In the genomic region with DNA sequence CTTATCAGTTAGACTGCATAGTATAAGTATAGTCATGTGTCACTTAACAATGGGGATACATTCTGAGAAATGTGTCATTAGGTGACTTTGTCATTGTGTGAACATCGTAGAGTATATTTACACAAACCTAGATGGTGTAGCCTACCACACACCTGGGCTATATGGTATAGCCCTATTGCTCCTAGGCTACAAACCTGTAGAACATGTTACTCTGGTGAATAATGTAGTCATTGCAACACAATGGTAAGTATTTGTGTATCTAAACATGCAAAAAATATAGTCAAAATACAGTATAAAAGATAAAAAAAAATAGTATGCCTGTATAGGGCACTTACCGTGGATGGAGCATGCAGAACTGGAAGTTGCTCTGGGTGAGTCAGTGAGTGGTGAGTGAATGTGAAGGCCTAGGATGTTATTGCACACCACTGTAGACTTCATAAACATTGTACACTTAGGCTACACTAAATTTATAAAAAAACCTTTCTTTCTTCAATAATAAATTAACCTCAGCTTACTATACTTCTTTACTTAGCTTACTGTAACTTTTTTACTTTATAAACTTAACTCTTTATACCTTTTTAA, we compare ENCODE assay signal across 22 cellular contexts. TPM values are rescaled to one million over a fixed set of nuclear protein-coding genes. Genes with fewer than 3 reads are reported as not detected.
"Had no signal": no experiment of that assay in that cellular context is flagged by ENCODE, and none has a peak within 500 bp of the region (broad histone marks: within the 10 kb centered on the region; RNA-seq: fewer than 3 reads in every experiment).

No MANE protein-coding gene starts in this region.

- H3K9me3 ChIP-seq: body of pancreas, transverse colon, uterus had no signal

- DNase-seq: activated CD4-positive, alpha-beta T cell treated with anti-CD3 and anti-CD28 coated beads, Interleukin-2, amount 10 ng/mL, durations not matched to agents 7 days and 5 days; activated CD4-positive, CD25-positive, alpha-beta regulatory T cell treated with anti-CD3 and anti-CD28 coated beads, Interleukin-2, amount 50 U/mL, for 72 hours; activated CD8-positive, alpha-beta T cell treated with anti-CD3 and anti-CD28 coated beads, Interleukin-2, amount 10 ng/mL, durations not matched to agents 7 days and 5 days; activated gamma-delta T cell; anterior cingulate cortex; body of pancreas; central memory CD4-positive, alpha-beta T cell; effector memory CD4-positive, alpha-beta T cell; heart right ventricle; left colon; mesendoderm; naive B cell; occipital lobe; posterior cingulate gyrus; stimulated activated CD4-positive, alpha-beta T cell treated with anti-CD3 and anti-CD28 coated beads, Interleukin-15, amount 100 ng/mL, for 24 hours; transverse colon; uterus had no signal

- H3K27ac ChIP-seq: body of pancreas, heart right ventricle, transverse colon, uterus, VCaP had no signal

- H3K27me3 ChIP-seq: body of pancreas, heart right ventricle, transverse colon, uterus had no signal

- H3K4me1 ChIP-seq: body of pancreas, heart right ventricle, transverse colon, uterus had no signal

- ATAC-seq: activated CD8-positive, alpha-beta T cell treated with anti-CD3 and anti-CD28 coated beads, Interleukin-2, amount 10 ng/mL, durations not matched to agents 7 days and 5 days; body of pancreas; heart right ventricle; left colon; sciatic nerve; stimulated activated memory B cell treated with anti-CD40 and anti-IgM and Interleukin-4, amounts not matched to agents 10 μg/mL and 1 μg/mL and 100 μg/mL, for 72 hours had no signal

- H3K4me3 ChIP-seq: body of pancreas, heart right ventricle, smooth muscle cell, transverse colon, uterus had no signal

- H3K36me3 ChIP-seq: heart right ventricle, transverse colon, uterus had no signal

- H3K4me2 ChIP-seq: smooth muscle cell had no signal

RNA-seq across cellular contexts. Expression of gene ANKS1B, which starts 40.3 kb away (rescaled TPM):
- total RNA-seq: activated CD8-positive, alpha-beta T cell treated with anti-CD3 and anti-CD28 coated beads, Interleukin-2, amount 10 ng/mL, durations not matched to agents 7 days and 5 days had no signal
- polyA plus RNA-seq: keratinocyte had no signal
